Comparison of ENCODE assay signal across 10 cellular contexts in genomic region chr12:57549203-57549908, GRCh38. TPM values are rescaled to one million over a fixed set of nuclear protein-coding genes. Genes with fewer than 3 reads are reported as not detected.
DNase-seq lines count a peak whose midpoint lies in the region; ATAC-seq and TF ChIP-seq lines count a peak whose summit lies in the region.
"Had no signal": no experiment of that assay in that cellular context is flagged by ENCODE, and none has a peak within 500 bp of the region (broad histone marks: within the 10 kb centered on the region; RNA-seq: fewer than 3 reads in every experiment).

No MANE protein-coding gene starts in this region.

- H3K9me3 Mint-ChIP-seq in activated T-cell treated with anti-CD3 and anti-CD28 coated beads, Interleukin-2, amount 50 U/mL, for 4 hours: no peaks in the 10 kb centered on the region

- H3K27ac ChIP-seq in ascending aorta (peak overlapping the region in 1 of 2 donors; percentile 34), right lobe of liver (no peak overlapping the region), tibial nerve (peak overlapping the region; percentile 4 to 51 (median 46))
- H3K27ac ChIP-seq: C4-2B had no signal

- H3K36me3 Mint-ChIP-seq in activated T-cell treated with anti-CD3 and anti-CD28 coated beads, Interleukin-2, amount 50 U/mL, for 4 hours (ENCODE audit: insufficient read depth): peaks cover 8% of the 10 kb centered on the region

- TF ChIP-seq EP300 in tibial nerve (IDR thresholded peaks at IDR 0.05): no peak

- peak overlapping the region; percentile 76 for H3K4me3 Mint-ChIP-seq in activated T-cell treated with anti-CD3 and anti-CD28 coated beads, Interleukin-2, amount 50 U/mL, for 4 hours

- no peak for TF ChIP-seq POLR2A in right lobe of liver (IDR thresholded peaks at IDR 0.05)
- no peak for TF ChIP-seq POLR2A in tibial nerve (IDR thresholded peaks at IDR 0.05)

- TF ChIP-seq CTCF in ascending aorta (IDR thresholded peaks at IDR 0.05) (no peak), right lobe of liver (IDR thresholded peaks at IDR 0.05) (no peak), tibial nerve (IDR thresholded peaks at IDR 0.05) (no peak)

- WGBS in right lobe of liver (ENCODE audit: insufficient coverage, low coverage, low lambda C conversion rate, missing lambda C conversion rate): 40% methylated on average over 12 of the region's 13 CpGs
- 33 to 41% methylated on average over 13 of the region's 13 CpGs for WGBS in tibial nerve, 2 donors

- intact Hi-C loops in ascending aorta (cut with DNase I) (no loop called here), right lobe of liver (cut with DNase I) (no loop called here)

- peaks cover 31% of the 10 kb centered on the region for H3K4me1 Mint-ChIP-seq in activated T-cell treated with anti-CD3 and anti-CD28 coated beads, Interleukin-2, amount 50 U/mL, for 4 hours (ENCODE audit: low read depth)

- DNase-seq in activated T-cell treated with anti-CD3 and anti-CD28 coated beads, Interleukin-2, amount 50 U/mL, for 4 hours: no peak
- DNase-seq in activated T-cell treated with anti-CD3 and anti-CD28 coated beads for 4 hours (no peak), ascending aorta (ENCODE audit: low spot score in 2 of 2) (no peak), right lobe of liver (no peak), tibial nerve (ENCODE audit: low spot score in 2 of 2) (no peak), foreskin melanocyte (no peak), DMS153 (lab: John Stamatoyannopoulos, UW) (no peak), NCI-H187 (lab: John Stamatoyannopoulos, UW) (no peak)

- no peaks in the 10 kb centered on the region for H3K9me3 ChIP-seq in ascending aorta
- no peaks in the 10 kb centered on the region for H3K9me3 ChIP-seq in right lobe of liver
- no peaks in the 10 kb centered on the region for H3K9me3 ChIP-seq in tibial nerve
- H3K9me3 ChIP-seq: MG63 had no signal

- H3K4me3 ChIP-seq in ascending aorta (peak overlapping the region; percentile 61 to 71), right lobe of liver (peak overlapping the region in 2 of 3 donors; percentile 7 to 22), tibial nerve (peak overlapping the region; percentile 28 to 51 (median 46))
- H3K4me3 ChIP-seq: MG63 had no signal

- no peaks in the 10 kb centered on the region for H3K36me3 ChIP-seq in ascending aorta
- no peaks in the 10 kb centered on the region for H3K36me3 ChIP-seq in right lobe of liver
- no peaks in the 10 kb centered on the region for H3K36me3 ChIP-seq in tibial nerve

- peaks cover 7% of the 10 kb centered on the region for H3K27me3 Mint-ChIP-seq in activated T-cell treated with anti-CD3 and anti-CD28 coated beads, Interleukin-2, amount 50 U/mL, for 4 hours (ENCODE audit: low read depth)

- H3K27me3 ChIP-seq in ascending aorta (no peaks in the 10 kb centered on the region), right lobe of liver (peaks cover 0 to 13% of the 10 kb centered on the region in 2 donors), tibial nerve (peaks cover 2 to 28% of the 10 kb centered on the region in 2 donors)
- H3K27me3 ChIP-seq: MG63 had no signal

- H3K4me1 ChIP-seq in ascending aorta: peaks cover 3 to 17% of the 10 kb centered on the region in 2 donors
- H3K4me1 ChIP-seq in right lobe of liver: peaks cover 0 to 7% (median 1%) of the 10 kb centered on the region in 4 donors
- H3K4me1 ChIP-seq in tibial nerve: peaks cover 3 to 39% (median 22%) of the 10 kb centered on the region in 4 donors

- ATAC-seq in activated T-cell treated with anti-CD3 and anti-CD28 coated beads, Interleukin-2, amount 50 U/mL, for 4 hours: no peak
- no peak for ATAC-seq in right lobe of liver

RNA-seq across cellular contexts. Expression of gene KIF5A, which starts 0.5 kb away (rescaled TPM):
- under 1 TPM; 0.56 to 0.98 (median 0.68) TPM for total RNA-seq in activated T-cell treated with anti-CD3 and anti-CD28 coated beads, Interleukin-2, amount 50 U/mL, for 4 hours
- not detected for total RNA-seq in ascending aorta
- under 1 TPM in 1 of 6 experiments, not detected in 5; 0.02 TPM for total RNA-seq in right lobe of liver
- total RNA-seq in tibial nerve: 1 to 10 TPM; 1.9 to 4.8 (median 2.9) TPM

RNA-seq across cellular contexts. Expression of gene DCTN2, which starts 2.4 kb away (rescaled TPM):
- 10 to 100 TPM; 72.3 to 84.3 (median 74.6) TPM for total RNA-seq in activated T-cell treated with anti-CD3 and anti-CD28 coated beads, Interleukin-2, amount 50 U/mL, for 4 hours
- 116 TPM for total RNA-seq in ascending aorta
- 10 to 100 TPM; 28.4 to 80.0 (median 36.0) TPM for total RNA-seq in right lobe of liver
- total RNA-seq in tibial nerve: 100 to 1,000 TPM in 3 of 4 donors, 10 to 100 TPM in 1; 92.9 to 138 (median 130) TPM

RNA-seq across cellular contexts. Expression of gene MBD6, which starts 26.7 kb away (rescaled TPM):
- 10 to 100 TPM; 56.3 to 59.4 (median 57.5) TPM for total RNA-seq in activated T-cell treated with anti-CD3 and anti-CD28 coated beads, Interleukin-2, amount 50 U/mL, for 4 hours
- total RNA-seq in ascending aorta (48.5 TPM), right lobe of liver (10 to 100 TPM in 5 of 6 experiments, 1 to 10 TPM in 1; 7.4 to 61.1 (median 39.3) TPM), tibial nerve (10 to 100 TPM; 23.0 to 49.2 (median 40.9) TPM)

RNA-seq across cellular contexts. Expression of gene DDIT3, which starts 29.0 kb away (rescaled TPM):
- total RNA-seq in activated T-cell treated with anti-CD3 and anti-CD28 coated beads, Interleukin-2, amount 50 U/mL, for 4 hours: 10 to 100 TPM in 2 of 3 donors, 1 to 10 TPM in 1; 9.2 to 12.2 (median 10.8) TPM
- total RNA-seq in ascending aorta (0.64 TPM), right lobe of liver (10 to 100 TPM; 11.3 to 26.7 (median 18.7) TPM), tibial nerve (10 to 100 TPM; 35.2 to 49.2 (median 42.1) TPM)

RNA-seq across cellular contexts. Expression of gene PIP4K2C, which starts 41.6 kb away (rescaled TPM):
- 10 to 100 TPM; 28.6 to 32.0 (median 29.1) TPM for total RNA-seq in activated T-cell treated with anti-CD3 and anti-CD28 coated beads, Interleukin-2, amount 50 U/mL, for 4 hours
- total RNA-seq in ascending aorta (153 TPM), right lobe of liver (10 to 100 TPM; 11.3 to 27.6 (median 12.8) TPM), tibial nerve (10 to 100 TPM; 29.5 to 67.7 (median 35.9) TPM)

Comparison
In these comparisons a context has a peak if more than half of its experiments do, and no peak if none do; other contexts are left out.
1. H3K27ac ChIP-seq: peak in tibial nerve (4 of 4); none in right lobe of liver (0 of 3).
2. H3K4me3 ChIP-seq: peak in every context shown above with its lines; median percentile 66 in ascending aorta; 46 in tibial nerve; 14 in right lobe of liver.